Comparison of ENCODE assay signal across 1 cellular context in genomic region chr7:102433319-102434038, GRCh38.
TF ChIP-seq lines count a peak whose summit lies in the region.

Gene ORAI2, plus strand, starts transcription at chr7:102433575. Its CDS starts 5,382 bp downstream, at chr7:102438957.

TF ChIP-seq in K562, 482 proteins besides CTCF, POLR2A, EP300 and RAD21 (continued from another document and continues in another):
- TF ChIP-seq JUN (IDR thresholded peaks at IDR 0.05; ENCODE audit: borderline replicate concordance, low read depth, low read length) (peak; percentile 55; the same call in 1 of the 2 replicates), JUN (CRISPR knock-in tag; IDR thresholded peaks at IDR 0.05; ENCODE audit: borderline replicate concordance) (no peak), HNRNPLL (IDR thresholded peaks at IDR 0.05; ENCODE audit: low read depth, low read length, poor library complexity, severe bottlenecking) (no peak), ZNF639 (CRISPR knock-in tag; conservative IDR thresholded peaks at IDR 0.05 in 1 of 2, IDR thresholded peaks at IDR 0.05 in 1 of 2) (0 out of 4 replicates have a peak, but pooled peaks of 1 of the 2 experiments have one; percentile 50), MEF2D (tag; conservative IDR thresholded peaks at IDR 0.05; ENCODE audit: low read depth) (no peak), NONO (IDR thresholded peaks at IDR 0.05; ENCODE audit: low read depth in 2 of 2, low read length in 1 of 2) (peak in 1 of 2 experiments; percentile 69; a peak in 1 of 4 replicates), EHMT2 (IDR thresholded peaks at IDR 0.05) (no peak), MYC (IDR thresholded peaks at IDR 0.05; ENCODE audit: low read depth, low read length) (peak; percentile 68), MYC (CRISPR knock-in tag; IDR thresholded peaks at IDR 0.05; ENCODE audit: borderline replicate concordance, low read depth) (no peak), CTBP1 (IDR thresholded peaks at IDR 0.05; ENCODE audit: borderline replicate concordance) (peak; percentile 25; the same call in 1 of the 2 replicates), ZNF140 (CRISPR knock-in tag; IDR thresholded peaks at IDR 0.05) (no peak), ZNF449 (CRISPR knock-in tag; IDR thresholded peaks at IDR 0.05) (no peak), DLX4 (CRISPR knock-in tag; IDR thresholded peaks at IDR 0.05) (no peak), ZBTB12 (CRISPR knock-in tag; IDR thresholded peaks at IDR 0.05) (no peak), BRF2 (IDR thresholded peaks at IDR 0.05; ENCODE audit: borderline replicate concordance, insufficient read depth, insufficient read length) (no peak), HDAC6 (IDR thresholded peaks at IDR 0.05; ENCODE audit: low read depth, low read length) (no peak), GABPB1 (CRISPR knock-in tag; IDR thresholded peaks at IDR 0.05) (0 out of 2 replicates have a peak, but pooled peaks have one; percentile 12), CHD7 (IDR thresholded peaks at IDR 0.05; ENCODE audit: low read depth, low read length) (no peak), CBFA2T2 (conservative IDR thresholded peaks at IDR 0.05) (no peak), NR2C2 (CRISPR knock-in tag; IDR thresholded peaks at IDR 0.05) (no peak), NR2C2 (tag; IDR thresholded peaks at IDR 0.05) (peak; percentile 65), CHD1 (IDR thresholded peaks at IDR 0.05; ENCODE audit: low read length) (no peak), RBFOX2 (IDR thresholded peaks at IDR 0.05; ENCODE audit: low read depth, low read length) (peak; percentile 64), SIN3A (IDR thresholded peaks at IDR 0.05; ENCODE audit: borderline replicate concordance in 2 of 2, control insufficient read depth in 1 of 2, low read depth in 2 of 2, low read length in 2 of 2) (peak in 1 of 2 experiments; percentile 69; a peak in 1 of 4 replicates), ESRRA (IDR thresholded peaks at IDR 0.05; ENCODE audit: borderline replicate concordance, low read depth) (no peak), TOE1 (IDR thresholded peaks at IDR 0.05; ENCODE audit: borderline replicate concordance) (peak; percentile 56; the same call in 1 of the 2 replicates), TOE1 (CRISPR knock-in tag; IDR thresholded peaks at IDR 0.05; ENCODE audit: borderline replicate concordance, low read depth) (no peak), SLC30A9 (CRISPR knock-in tag; IDR thresholded peaks at IDR 0.05) (no peak), ZNF436 (CRISPR knock-in tag; IDR thresholded peaks at IDR 0.05) (no peak), SREBF2 (CRISPR knock-in tag; IDR thresholded peaks at IDR 0.05) (no peak), TARDBP (IDR thresholded peaks at IDR 0.05) (no peak), JUND (IDR thresholded peaks at IDR 0.05; ENCODE audit: borderline replicate concordance, low read depth, low read length) (peak; percentile 50; the same call in 1 of the 2 replicates), JUND (tag; IDR thresholded peaks at IDR 0.05; ENCODE audit: borderline replicate concordance, low read depth, low read length) (no peak; the same call in 2 of the 3 replicates), ZBTB17 (CRISPR knock-in tag; IDR thresholded peaks at IDR 0.05) (0 out of 2 replicates have a peak, but pooled peaks have one; percentile 22), CREM (IDR thresholded peaks at IDR 0.05; ENCODE audit: low read depth) (peak; percentile 89), TFE3 (CRISPR knock-in tag; IDR thresholded peaks at IDR 0.05) (peak; percentile 48; the same call in 1 of the 2 replicates), L3MBTL2 (IDR thresholded peaks at IDR 0.05) (no peak), RB1 (IDR thresholded peaks at IDR 0.05; ENCODE audit: low read depth) (0 out of 2 replicates have a peak, but pooled peaks have one; percentile 25), ILF3 (IDR thresholded peaks at IDR 0.05; ENCODE audit: borderline replicate concordance) (no peak), ELF2 (CRISPR knock-in tag; IDR thresholded peaks at IDR 0.05) (peak; percentile 22; the same call in 1 of the 2 replicates), RBBP5 (IDR thresholded peaks at IDR 0.05; ENCODE audit: borderline replicate concordance, insufficient read depth, low read length, poor library complexity, severe bottlenecking) (peak; percentile 38), ATF1 (CRISPR knock-in tag; IDR thresholded peaks at IDR 0.05) (no peak), ATF1 (tag; IDR thresholded peaks at IDR 0.05) (peak; percentile 46; the same call in 1 of the 2 replicates)
- TF ChIP-seq, protein P1, sequence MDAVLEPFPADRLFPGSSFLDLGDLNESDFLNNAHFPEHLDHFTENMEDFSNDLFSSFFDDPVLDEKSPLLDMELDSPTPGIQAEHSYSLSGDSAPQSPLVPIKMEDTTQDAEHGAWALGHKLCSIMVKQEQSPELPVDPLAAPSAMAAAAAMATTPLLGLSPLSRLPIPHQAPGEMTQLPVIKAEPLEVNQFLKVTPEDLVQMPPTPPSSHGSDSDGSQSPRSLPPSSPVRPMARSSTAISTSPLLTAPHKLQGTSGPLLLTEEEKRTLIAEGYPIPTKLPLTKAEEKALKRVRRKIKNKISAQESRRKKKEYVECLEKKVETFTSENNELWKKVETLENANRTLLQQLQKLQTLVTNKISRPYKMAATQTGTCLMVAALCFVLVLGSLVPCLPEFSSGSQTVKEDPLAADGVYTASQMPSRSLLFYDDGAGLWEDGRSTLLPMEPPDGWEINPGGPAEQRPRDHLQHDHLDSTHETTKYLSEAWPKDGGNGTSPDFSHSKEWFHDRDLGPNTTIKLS (IDR thresholded peaks at IDR 0.05; ENCODE audit: borderline replicate concordance, low read depth): 0 out of 2 replicates have a peak, but pooled peaks have one; percentile 57
